Comparison of ENCODE assay signal across 3 cellular contexts in genomic region chr17:38598536-38598935, GRCh38.
TF ChIP-seq lines count a peak whose summit lies in the region.

No MANE protein-coding gene starts in this region.

TF ChIP-seq in HEK293, 187 proteins besides CTCF, POLR2A, EP300 and RAD21 (continued from another document and continues in another):
- peak; percentile 91 for TF ChIP-seq GLIS2 (tag by site-specific recombination; IDR thresholded peaks at IDR 0.05)
- TF ChIP-seq HOXC10 (CRISPR knock-in tag; IDR thresholded peaks at IDR 0.05), result no peak
- TF ChIP-seq ZSCAN5A (tag by site-specific recombination; IDR thresholded peaks at IDR 0.05), result peak; percentile 67; the same call in 1 of the 2 replicates
- TF ChIP-seq ZNF391 (tag by site-specific recombination; IDR thresholded peaks at IDR 0.05; ENCODE audit: borderline replicate concordance, low read depth), result peak; percentile 86; the same call in 1 of the 2 replicates
- no peak for TF ChIP-seq ZNF19 (tag by site-specific recombination; IDR thresholded peaks at IDR 0.05; ENCODE audit: low read depth)
- TF ChIP-seq YY2 (tag by site-specific recombination; IDR thresholded peaks at IDR 0.05), result peak; percentile 63
- TF ChIP-seq ZNF561 (tag by site-specific recombination; IDR thresholded peaks at IDR 0.05; ENCODE audit: borderline replicate concordance), result peak; percentile 71
- no peak for TF ChIP-seq ZNF155 (tag by site-specific recombination; IDR thresholded peaks at IDR 0.05)
- TF ChIP-seq ZBTB7A (tag by site-specific recombination; IDR thresholded peaks at IDR 0.05; ENCODE audit: low read depth), result peak; percentile 52; the same call in 1 of the 2 replicates
- no peak for TF ChIP-seq ZNF549 (tag by site-specific recombination; IDR thresholded peaks at IDR 0.05)
- TF ChIP-seq ZNF76 (tag by site-specific recombination; IDR thresholded peaks at IDR 0.05; ENCODE audit: borderline replicate concordance, low read depth), result peak; percentile 98
- TF ChIP-seq IKZF3 (tag by site-specific recombination; IDR thresholded peaks at IDR 0.05), result peak; percentile 28; the same call in 1 of the 2 replicates
- TF ChIP-seq ZNF175 (tag by site-specific recombination; IDR thresholded peaks at IDR 0.05), result no peak
- peak; percentile 45; the same call in 1 of the 2 replicates for TF ChIP-seq TRIM28 (IDR thresholded peaks at IDR 0.05; ENCODE audit: borderline replicate concordance, low read length)
- peak; percentile 76 for TF ChIP-seq SP7 (tag by site-specific recombination; IDR thresholded peaks at IDR 0.05)
- 0 out of 2 replicates have a peak, but pooled peaks have one; percentile 89 for TF ChIP-seq ZNF184 (tag by site-specific recombination; IDR thresholded peaks at IDR 0.05)
- TF ChIP-seq ZNF394 (tag by site-specific recombination; IDR thresholded peaks at IDR 0.05; ENCODE audit: borderline replicate concordance), result peak; percentile 27; the same call in 1 of the 2 replicates
- TF ChIP-seq ZSCAN18 (tag by site-specific recombination; IDR thresholded peaks at IDR 0.05), result peak; percentile 83; the same call in 1 of the 2 replicates

TF ChIP-seq in K562, 482 proteins besides CTCF, POLR2A, EP300 and RAD21 (continued from another document and continues in another):
- TF ChIP-seq MGA (IDR thresholded peaks at IDR 0.05) (no peak), GATAD2A (IDR thresholded peaks at IDR 0.05) (0 out of 2 replicates have a peak, but pooled peaks have one; percentile 30), ZFP36 (IDR thresholded peaks at IDR 0.05; ENCODE audit: low read depth, low read length, partially characterized antibody) (peak; percentile 17), HDAC1 (IDR thresholded peaks at IDR 0.05) (0 out of 4 replicates have a peak, but pooled peaks of 1 of the 2 experiments have one; percentile 29)
- TF ChIP-seq, protein P1, sequence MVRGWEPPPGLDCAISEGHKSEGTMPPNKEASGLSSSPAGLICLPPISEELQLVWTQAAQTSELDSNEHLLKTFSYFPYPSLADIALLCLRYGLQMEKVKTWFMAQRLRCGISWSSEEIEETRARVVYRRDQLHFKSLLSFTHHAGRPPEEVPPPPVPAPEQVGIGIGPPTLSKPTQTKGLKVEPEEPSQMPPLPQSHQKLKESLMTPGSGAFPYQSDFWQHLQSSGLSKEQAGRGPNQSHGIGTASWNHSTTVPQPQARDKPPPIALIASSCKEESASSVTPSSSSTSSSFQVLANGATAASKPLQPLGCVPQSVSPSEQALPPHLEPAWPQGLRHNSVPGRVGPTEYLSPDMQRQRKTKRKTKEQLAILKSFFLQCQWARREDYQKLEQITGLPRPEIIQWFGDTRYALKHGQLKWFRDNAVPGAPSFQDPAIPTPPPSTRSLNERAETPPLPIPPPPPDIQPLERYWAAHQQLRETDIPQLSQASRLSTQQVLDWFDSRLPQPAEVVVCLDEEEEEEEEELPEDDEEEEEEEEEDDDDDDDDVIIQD (CRISPR knock-in tag; IDR thresholded peaks at IDR 0.05), result no peak

TF ChIP-seq in HepG2, 621 proteins besides CTCF, POLR2A, EP300 and RAD21 (continued from another document and continues in another):
- TF ChIP-seq MYPOP (CRISPR knock-in tag; IDR thresholded peaks at IDR 0.05), result no peak
- TF ChIP-seq HNRNPH1 (optimal IDR thresholded peaks at IDR 0.05; ENCODE audit: low read depth, low read length), result no peak
- peak; percentile 19; the same call in 1 of the 2 replicates for TF ChIP-seq RXRA (CRISPR knock-in tag; IDR thresholded peaks at IDR 0.05)
- no peak for TF ChIP-seq RFXAP (CRISPR knock-in tag; IDR thresholded peaks at IDR 0.05; ENCODE audit: borderline replicate concordance)
- no peak for TF ChIP-seq ZBTB3 (CRISPR knock-in tag; IDR thresholded peaks at IDR 0.05; ENCODE audit: borderline replicate concordance, low read depth)
- TF ChIP-seq, protein P2, sequence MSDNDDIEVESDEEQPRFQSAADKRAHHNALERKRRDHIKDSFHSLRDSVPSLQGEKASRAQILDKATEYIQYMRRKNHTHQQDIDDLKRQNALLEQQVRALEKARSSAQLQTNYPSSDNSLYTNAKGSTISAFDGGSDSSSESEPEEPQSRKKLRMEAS (IDR thresholded peaks at IDR 0.05), result peak; percentile 25; the same call in 1 of the 2 replicates
- peak; percentile 9; the same call in 1 of the 2 replicates for TF ChIP-seq NR2F2 (IDR thresholded peaks at IDR 0.05; ENCODE audit: borderline replicate concordance, low read depth)
- peak; percentile 79 for TF ChIP-seq ZNF143 (CRISPR knock-in tag; IDR thresholded peaks at IDR 0.05)
- TF ChIP-seq ZNF776 (CRISPR knock-in tag; IDR thresholded peaks at IDR 0.05), result no peak
- TF ChIP-seq ZSCAN20 (CRISPR knock-in tag; IDR thresholded peaks at IDR 0.05; ENCODE audit: borderline replicate concordance), result no peak
- no peak for TF ChIP-seq ZNF773 (CRISPR knock-in tag; IDR thresholded peaks at IDR 0.05; ENCODE audit: borderline replicate concordance)
- 0 out of 2 replicates have a peak, but pooled peaks have one; percentile 30 for TF ChIP-seq KLF6 (CRISPR knock-in tag; IDR thresholded peaks at IDR 0.05)
- no peak for TF ChIP-seq NFKBIZ (CRISPR knock-in tag; IDR thresholded peaks at IDR 0.05)
- TF ChIP-seq ZNF383 (CRISPR knock-in tag; IDR thresholded peaks at IDR 0.05; ENCODE audit: borderline replicate concordance), result no peak
- no peak for TF ChIP-seq HNF4A (CRISPR knock-in tag; IDR thresholded peaks at IDR 0.05)
- peak; percentile 67; the same call in 1 of the 2 replicates for TF ChIP-seq TARDBP (CRISPR knock-in tag; IDR thresholded peaks at IDR 0.05)
- peak; percentile 56 for TF ChIP-seq BCL6 (CRISPR knock-in tag; IDR thresholded peaks at IDR 0.05)
- peak; percentile 99 for TF ChIP-seq PRDM15 (CRISPR knock-in tag; IDR thresholded peaks at IDR 0.05)
- 0 out of 2 replicates have a peak, but pooled peaks have one; percentile 63 for TF ChIP-seq ZNF605 (CRISPR knock-in tag; IDR thresholded peaks at IDR 0.05)
- TF ChIP-seq, protein P3, sequence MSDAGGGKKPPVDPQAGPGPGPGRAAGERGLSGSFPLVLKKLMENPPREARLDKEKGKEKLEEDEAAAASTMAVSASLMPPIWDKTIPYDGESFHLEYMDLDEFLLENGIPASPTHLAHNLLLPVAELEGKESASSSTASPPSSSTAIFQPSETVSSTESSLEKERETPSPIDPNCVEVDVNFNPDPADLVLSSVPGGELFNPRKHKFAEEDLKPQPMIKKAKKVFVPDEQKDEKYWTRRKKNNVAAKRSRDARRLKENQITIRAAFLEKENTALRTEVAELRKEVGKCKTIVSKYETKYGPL (CRISPR knock-in tag; IDR thresholded peaks at IDR 0.05), result no peak
- no peak for TF ChIP-seq AKNA (CRISPR knock-in tag; IDR thresholded peaks at IDR 0.05; ENCODE audit: borderline replicate concordance)
- peak; percentile 41; the same call in 1 of the 2 replicates for TF ChIP-seq SAP130 (CRISPR knock-in tag; IDR thresholded peaks at IDR 0.05; ENCODE audit: low read depth)
- no peak for TF ChIP-seq TCF12 (IDR thresholded peaks at IDR 0.05)
- TF ChIP-seq TCF12 (CRISPR knock-in tag; IDR thresholded peaks at IDR 0.05), result no peak
- TF ChIP-seq MIXL1 (CRISPR knock-in tag; IDR thresholded peaks at IDR 0.05), result 0 out of 2 replicates have a peak, but pooled peaks have one; percentile 25
- TF ChIP-seq, protein P4, sequence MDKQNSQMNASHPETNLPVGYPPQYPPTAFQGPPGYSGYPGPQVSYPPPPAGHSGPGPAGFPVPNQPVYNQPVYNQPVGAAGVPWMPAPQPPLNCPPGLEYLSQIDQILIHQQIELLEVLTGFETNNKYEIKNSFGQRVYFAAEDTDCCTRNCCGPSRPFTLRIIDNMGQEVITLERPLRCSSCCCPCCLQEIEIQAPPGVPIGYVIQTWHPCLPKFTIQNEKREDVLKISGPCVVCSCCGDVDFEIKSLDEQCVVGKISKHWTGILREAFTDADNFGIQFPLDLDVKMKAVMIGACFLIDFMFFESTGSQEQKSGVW (CRISPR knock-in tag; IDR thresholded peaks at IDR 0.05; ENCODE audit: borderline replicate concordance), result no peak
- TF ChIP-seq ZNF737 (CRISPR knock-in tag; IDR thresholded peaks at IDR 0.05; ENCODE audit: borderline replicate concordance), result no peak
- no peak for TF ChIP-seq TCF7L2 (IDR thresholded peaks at IDR 0.05; ENCODE audit: low read depth, low read length)
- TF ChIP-seq NR2F6 (IDR thresholded peaks at IDR 0.05), result no peak
- TF ChIP-seq NR2F6 (CRISPR knock-in tag; IDR thresholded peaks at IDR 0.05), result 0 out of 2 replicates have a peak, but pooled peaks have one; percentile 6
- TF ChIP-seq MXI1 (IDR thresholded peaks at IDR 0.05; ENCODE audit: borderline replicate concordance, low read depth, low read length), result no peak
- TF ChIP-seq, protein P5, sequence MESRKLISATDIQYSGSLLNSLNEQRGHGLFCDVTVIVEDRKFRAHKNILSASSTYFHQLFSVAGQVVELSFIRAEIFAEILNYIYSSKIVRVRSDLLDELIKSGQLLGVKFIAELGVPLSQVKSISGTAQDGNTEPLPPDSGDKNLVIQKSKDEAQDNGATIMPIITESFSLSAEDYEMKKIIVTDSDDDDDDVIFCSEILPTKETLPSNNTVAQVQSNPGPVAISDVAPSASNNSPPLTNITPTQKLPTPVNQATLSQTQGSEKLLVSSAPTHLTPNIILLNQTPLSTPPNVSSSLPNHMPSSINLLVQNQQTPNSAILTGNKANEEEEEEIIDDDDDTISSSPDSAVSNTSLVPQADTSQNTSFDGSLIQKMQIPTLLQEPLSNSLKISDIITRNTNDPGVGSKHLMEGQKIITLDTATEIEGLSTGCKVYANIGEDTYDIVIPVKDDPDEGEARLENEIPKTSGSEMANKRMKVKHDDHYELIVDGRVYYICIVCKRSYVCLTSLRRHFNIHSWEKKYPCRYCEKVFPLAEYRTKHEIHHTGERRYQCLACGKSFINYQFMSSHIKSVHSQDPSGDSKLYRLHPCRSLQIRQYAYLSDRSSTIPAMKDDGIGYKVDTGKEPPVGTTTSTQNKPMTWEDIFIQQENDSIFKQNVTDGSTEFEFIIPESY (CRISPR knock-in tag; IDR thresholded peaks at IDR 0.05), result 0 out of 2 replicates have a peak, but pooled peaks have one; percentile 9
- no peak for TF ChIP-seq FLYWCH1 (CRISPR knock-in tag; IDR thresholded peaks at IDR 0.05)
- no peak for TF ChIP-seq ASH2L (IDR thresholded peaks at IDR 0.05; ENCODE audit: insufficient read length, low read depth, low read length)
- TF ChIP-seq POLR2G (IDR thresholded peaks at IDR 0.05; ENCODE audit: low read depth, low read length), result 0 out of 2 replicates have a peak, but pooled peaks have one; percentile 4
- no peak for TF ChIP-seq KDM5A (IDR thresholded peaks at IDR 0.05; ENCODE audit: borderline replicate concordance, low read length)
- TF ChIP-seq HNRNPL (IDR thresholded peaks at IDR 0.05; ENCODE audit: low read depth, low read length), result no peak
- TF ChIP-seq FOSL2 (CRISPR knock-in tag; IDR thresholded peaks at IDR 0.05), result peak; percentile 13; the same call in 1 of the 2 replicates
